25 cellular contexts compared by ENCODE assay signal in the genomic region with DNA sequence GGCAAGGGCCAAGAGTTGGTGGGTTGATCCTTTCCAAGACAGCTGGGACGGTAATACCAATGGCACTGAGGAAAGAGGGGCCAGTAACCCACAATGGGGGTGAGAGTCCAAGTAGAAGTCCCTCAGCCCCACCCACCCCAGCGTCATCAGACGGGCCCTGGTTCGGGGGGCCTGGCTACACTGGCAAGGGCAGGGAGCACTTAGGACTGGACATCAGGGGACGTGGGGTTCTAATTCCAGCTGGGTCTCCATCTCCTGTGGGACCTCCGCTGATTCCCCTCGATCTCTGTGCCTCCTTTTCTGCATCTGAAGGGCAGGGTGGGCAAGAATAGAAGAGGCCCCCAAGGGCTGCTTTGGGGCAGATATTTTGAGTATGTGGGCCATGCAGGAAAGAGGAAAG. TPM values are rescaled to one million over a fixed set of nuclear protein-coding genes. Genes with fewer than 3 reads are reported as not detected.
"Had no signal": no experiment of that assay in that cellular context is flagged by ENCODE, and none has a peak within 500 bp of the region (broad histone marks: within the 10 kb centered on the region; RNA-seq: fewer than 3 reads in every experiment).

No MANE protein-coding gene starts in this region.

- H3K4me3 ChIP-seq: ascending aorta, hepatocyte, neural progenitor cell, SK-N-MC, tibial nerve had no signal

- H3K4me1 ChIP-seq: ascending aorta had no signal

- H3K4me3 Mint-ChIP-seq: activated CD4-positive, alpha-beta memory T cell treated with anti-CD3 and anti-CD28 coated beads for 36 hours; activated naive CD4-positive, alpha-beta T cell treated with anti-CD3 and anti-CD28 coated beads, Interleukin-2, amount 50 U/mL, for 24 hours; immature natural killer cell; naive B cell; neural progenitor cell; stimulated activated naive CD8-positive, alpha-beta T cell treated with anti-CD3 and anti-CD28 coated beads, Interleukin-15, Interleukin-2, amounts not matched to agents 100 ng/mL and 50 ng/mL, for 24 hours; T-helper 17 cell had no signal

- DNase-seq: activated CD4-positive, alpha-beta memory T cell treated with anti-CD3 and anti-CD28 coated beads for 36 hours; activated CD4-positive, alpha-beta T cell treated with anti-CD3 and anti-CD28 coated beads for 48 hours; activated T-cell treated with anti-CD3 and anti-CD28 coated beads, Interleukin-2, amount 50 U/mL, for 48 hours; brain microvascular endothelial cell; central memory CD4-positive, alpha-beta T cell; effector memory CD4-positive, alpha-beta T cell; foreskin melanocyte; immature natural killer cell; kidney glomerular epithelial cell; mesendoderm; naive B cell; stimulated activated CD4-positive, alpha-beta T cell treated with anti-CD3 and anti-CD28 coated beads, Interleukin-1b, Interleukin-23, amount 100 ng/mL, for 48 hours; substantia nigra; SW 1271; T-helper 17 cell had no signal

- H3K4me1 Mint-ChIP-seq: activated naive CD4-positive, alpha-beta T cell treated with anti-CD3 and anti-CD28 coated beads, Interleukin-2, amount 50 U/mL, for 24 hours; immature natural killer cell; naive B cell; T-helper 17 cell had no signal

- H3K36me3 ChIP-seq: ascending aorta, brain microvascular endothelial cell, neural progenitor cell, tibial nerve had no signal

- H3K27me3 ChIP-seq: ascending aorta, brain microvascular endothelial cell, neural progenitor cell had no signal

- H3K9me3 ChIP-seq: ascending aorta, tibial nerve had no signal

- H3K36me3 Mint-ChIP-seq: activated CD4-positive, alpha-beta memory T cell treated with anti-CD3 and anti-CD28 coated beads for 36 hours; activated naive CD4-positive, alpha-beta T cell treated with anti-CD3 and anti-CD28 coated beads, Interleukin-2, amount 50 U/mL, for 24 hours; immature natural killer cell; naive B cell; neural progenitor cell had no signal

- H3K27ac ChIP-seq: ascending aorta, brain microvascular endothelial cell, hepatocyte, neural progenitor cell, SK-N-MC, tibial nerve had no signal

- ATAC-seq: T-helper 17 cell had no signal

- H3K27ac Mint-ChIP-seq: activated CD4-positive, alpha-beta memory T cell treated with anti-CD3 and anti-CD28 coated beads for 36 hours; activated naive CD4-positive, alpha-beta T cell treated with anti-CD3 and anti-CD28 coated beads, Interleukin-2, amount 50 U/mL, for 24 hours; immature natural killer cell; naive B cell; neural progenitor cell; progenitor cell of endocrine pancreas; stimulated activated naive CD8-positive, alpha-beta T cell treated with anti-CD3 and anti-CD28 coated beads, Interleukin-15, Interleukin-2, amounts not matched to agents 100 ng/mL and 50 ng/mL, for 24 hours; T-helper 17 cell had no signal

- H3K9me3 Mint-ChIP-seq: activated CD4-positive, alpha-beta memory T cell treated with anti-CD3 and anti-CD28 coated beads for 36 hours; activated naive CD4-positive, alpha-beta T cell treated with anti-CD3 and anti-CD28 coated beads, Interleukin-2, amount 50 U/mL, for 24 hours; immature natural killer cell; naive B cell; neural progenitor cell; stimulated activated naive CD8-positive, alpha-beta T cell treated with anti-CD3 and anti-CD28 coated beads, Interleukin-15, Interleukin-2, amounts not matched to agents 100 ng/mL and 50 ng/mL, for 24 hours had no signal

RNA-seq across cellular contexts. Expression of a gene that starts 53.5 kb away (rescaled TPM):
- total RNA-seq: activated CD4-positive, alpha-beta memory T cell treated with anti-CD3 and anti-CD28 coated beads for 36 hours; ascending aorta; dermis microvascular lymphatic vessel endothelial cell; hepatocyte; osteoblast; progenitor cell of endocrine pancreas had no signal
- polyA plus RNA-seq: hepatocyte had no signal
